ENCODE assay signal across 4 cellular contexts in genomic region chr7:136714062-136714461, GRCh38.
TF ChIP-seq lines count a peak whose summit lies in the region.

No MANE protein-coding gene starts in this region.

TF ChIP-seq in HepG2, 621 proteins besides CTCF, POLR2A, EP300 and RAD21:
- TF ChIP-seq ZNF383 (CRISPR knock-in tag; IDR thresholded peaks at IDR 0.05; ENCODE audit: borderline replicate concordance) (no peak), MAFF (IDR thresholded peaks at IDR 0.05; ENCODE audit: low read depth, low read length) (peak; percentile 58), MAFK (conservative IDR thresholded peaks at IDR 0.05 in 1 of 2, IDR thresholded peaks at IDR 0.05 in 1 of 2; ENCODE audit: low read length in 2 of 2) (peak; percentile 58 to 78)

TF ChIP-seq in A549, 52 proteins besides CTCF, POLR2A, EP300 and RAD21:
- no peak for TF ChIP-seq HDAC2 (IDR thresholded peaks at IDR 0.05)
- peak; percentile 50 for TF ChIP-seq MAFK (IDR thresholded peaks at IDR 0.05; ENCODE audit: partially characterized antibody)
TF ChIP-seq in A549: peak in this region for 1.

TF ChIP-seq in IMR-90, 13 proteins besides CTCF, POLR2A, EP300 and RAD21:
- TF ChIP-seq MAZ (IDR thresholded peaks at IDR 0.05; ENCODE audit: borderline replicate concordance, low read depth, low read length) (no peak), MAFK (IDR thresholded peaks at IDR 0.05; ENCODE audit: low read depth, low read length) (peak; percentile 74)

TF ChIP-seq in K562, 482 proteins besides CTCF, POLR2A, EP300 and RAD21:
- TF ChIP-seq ZNF316 (IDR thresholded peaks at IDR 0.05) (peak; percentile 7; the same call in 1 of the 2 replicates), MAFK (IDR thresholded peaks at IDR 0.05; ENCODE audit: low read length) (peak; percentile 31; the same call in 1 of the 2 replicates), ZNF311 (CRISPR knock-in tag; IDR thresholded peaks at IDR 0.05) (no peak)
